ENCODE assay signal across 8 cellular contexts in genomic region chr3:120567370-120568197, GRCh38. TPM values are rescaled to one million over a fixed set of nuclear protein-coding genes. Genes with fewer than 3 reads are reported as not detected.
DNase-seq lines count a peak whose midpoint lies in the region; ATAC-seq, FAIRE-seq and TF ChIP-seq lines count a peak whose summit lies in the region.

No MANE protein-coding gene starts in this region.

- H3K9me3 ChIP-seq in CD8-positive, alpha-beta T cell (ENCODE audit: low read length), result no peaks in the 10 kb centered on the region
- H3K9me3 ChIP-seq in keratinocyte (ENCODE audit: control insufficient read depth, low read depth, low read length), result no peaks in the 10 kb centered on the region
- no peaks in the 10 kb centered on the region for H3K9me3 ChIP-seq in subcutaneous abdominal adipose tissue (ENCODE audit: control insufficient read depth in 5 of 5, low read length in 5 of 5)

- no peak for DNase-seq in CD8-positive, alpha-beta T cell
- DNase-seq in GM23338 (ENCODE audit: low spot score) (peak; percentile 59), NCI-H524 treated with DMSO at 0.1 percent for 48 hours (lab: John Stamatoyannopoulos, UW) (peak; percentile 56), astrocyte of the cerebellum (ENCODE audit: low read depth) (no peak), keratinocyte (ENCODE audit: low read depth, low spot score) (no peak)
- no peak for DNase-seq in effector CD8-positive, alpha-beta T cell (lab: John Stamatoyannopoulos, UW)
- no peak for DNase-seq in activated naive CD4-positive, alpha-beta T cell treated with anti-CD3 and anti-CD28 coated beads, Interleukin-2, amount 10 ng/mL, durations not matched to agents 7 days and 5 days

- no peaks in the 10 kb centered on the region for H3K9me3 Mint-ChIP-seq in CD8-positive, alpha-beta T cell
- H3K9me3 Mint-ChIP-seq in GM23338, result peaks cover 25% of the 10 kb centered on the region
- no peaks in the 10 kb centered on the region for H3K9me3 Mint-ChIP-seq in activated naive CD4-positive, alpha-beta T cell treated with anti-CD3 and anti-CD28 coated beads, Interleukin-2, amount 10 ng/mL, durations not matched to agents 7 days and 5 days

- no peak overlapping the region for H3K27ac Mint-ChIP-seq in CD8-positive, alpha-beta T cell
- peak overlapping the region; percentile 97 for H3K27ac Mint-ChIP-seq in GM23338
- no peak overlapping the region for H3K27ac Mint-ChIP-seq in activated naive CD4-positive, alpha-beta T cell treated with anti-CD3 and anti-CD28 coated beads, Interleukin-2, amount 10 ng/mL, durations not matched to agents 7 days and 5 days

- H3K27me3 ChIP-seq in CD8-positive, alpha-beta T cell (ENCODE audit: insufficient read depth, low read length), result peaks cover 3% of the 10 kb centered on the region
- H3K27me3 ChIP-seq in GM23338 (ENCODE audit: insufficient read depth) (no peaks in the 10 kb centered on the region), keratinocyte (ENCODE audit: control insufficient read depth, extremely low read depth, insufficient read depth, low read length) (no peaks in the 10 kb centered on the region), subcutaneous abdominal adipose tissue (ENCODE audit: control insufficient read depth in 5 of 5, insufficient read depth in 4 of 5, low read length in 5 of 5) (no peaks in the 10 kb centered on the region)

- H3F3A ChIP-seq in GM23338 (replicated peaks; ENCODE audit: low read depth), result no peaks in the 10 kb centered on the region

- H3K4me1 ChIP-seq in CD8-positive, alpha-beta T cell (ENCODE audit: insufficient read depth, low read length), result no peaks in the 10 kb centered on the region
- peaks cover 21% of the 10 kb centered on the region for H3K4me1 ChIP-seq in GM23338 (ENCODE audit: insufficient read depth)
- H3K4me1 ChIP-seq in keratinocyte (ENCODE audit: control insufficient read depth, extremely low read depth, insufficient read depth, low read length), result no peaks in the 10 kb centered on the region
- peaks cover 0 to 21% (median 6%) of the 10 kb centered on the region in 5 donors for H3K4me1 ChIP-seq in subcutaneous abdominal adipose tissue (ENCODE audit: control insufficient read depth in 5 of 5, insufficient read depth in 5 of 5, low read length in 5 of 5)

- H2AFZ ChIP-seq in GM23338, result peak overlapping the region; percentile 77
- H2AFZ ChIP-seq in keratinocyte (ENCODE audit: control insufficient read depth, low read length), result no peak overlapping the region

- peak; percentile 25 for TF ChIP-seq CTCF in CD8-positive, alpha-beta T cell (IDR thresholded peaks at IDR 0.05)
- peak; percentile 39 to 53; a peak in 3 of 4 replicates for TF ChIP-seq CTCF in GM23338 (conservative IDR thresholded peaks at IDR 0.05; ENCODE audit: low read depth in 2 of 2)
- peak; percentile 62 for TF ChIP-seq CTCF in astrocyte of the cerebellum (IDR thresholded peaks at IDR 0.05; ENCODE audit: low read depth, low read length, missing control alignments)
- peak; percentile 29 to 32 (median 30) for TF ChIP-seq CTCF in keratinocyte (optimal IDR thresholded peaks at IDR 0.05 in 1 of 3, IDR thresholded peaks at IDR 0.05 in 1 of 3, conservative IDR thresholded peaks at IDR 0.05 in 1 of 3; ENCODE audit: extremely low read depth in 1 of 3, insufficient read depth in 2 of 3, low read length in 3 of 3)

- dilution Hi-C loops in keratinocyte (cut with MboI; ENCODE audit: extremely low pct_ligation_motif_present, low sequenced_read_pairs), result no loop called here

- POLR2A ChIA-PET in CD8-positive, alpha-beta T cell (lab: Charles Lee), result interaction anchor here (0.7 to 1.3 kb wide), 4 partner anchors 12 to 218 kb away, joined by 3 to 5 read pairs (median 4); partner anchors contain the start of genes LRRC58 and NDUFB4

- peaks cover 11% of the 10 kb centered on the region for H3K27me3 Mint-ChIP-seq in CD8-positive, alpha-beta T cell (ENCODE audit: low read depth)
- H3K27me3 Mint-ChIP-seq in GM23338 (ENCODE audit: insufficient read depth, low read depth, poor library complexity), result peaks cover 7% of the 10 kb centered on the region
- peaks cover 4% of the 10 kb centered on the region for H3K27me3 Mint-ChIP-seq in activated naive CD4-positive, alpha-beta T cell treated with anti-CD3 and anti-CD28 coated beads, Interleukin-2, amount 10 ng/mL, durations not matched to agents 7 days and 5 days

- H3K4me1 Mint-ChIP-seq in CD8-positive, alpha-beta T cell (ENCODE audit: low read depth), result no peaks in the 10 kb centered on the region
- peaks cover 34% of the 10 kb centered on the region for H3K4me1 Mint-ChIP-seq in GM23338
- H3K4me1 Mint-ChIP-seq in activated naive CD4-positive, alpha-beta T cell treated with anti-CD3 and anti-CD28 coated beads, Interleukin-2, amount 10 ng/mL, durations not matched to agents 7 days and 5 days, result no peaks in the 10 kb centered on the region

- H3K9me1 ChIP-seq in keratinocyte (ENCODE audit: control insufficient read depth, extremely low read depth, insufficient read depth, low read length), result no peaks in the 10 kb centered on the region

- H3K4me3 ChIP-seq in CD8-positive, alpha-beta T cell (ENCODE audit: low read depth, low read length), result no peak overlapping the region
- H3K4me3 ChIP-seq in GM23338 (no peak overlapping the region), astrocyte of the cerebellum (ENCODE audit: low read depth, low read length) (no peak overlapping the region), keratinocyte (ENCODE audit: control insufficient read depth in 2 of 3, extremely low read depth in 1 of 3, insufficient read depth in 2 of 3, low read depth in 1 of 3, low read length in 3 of 3) (no peak overlapping the region), subcutaneous abdominal adipose tissue (ENCODE audit: low read depth in 1 of 5, low read length in 5 of 5) (peak overlapping the region in 4 of 5 donors; percentile 2 to 38 (median 36))

- in situ Hi-C loops in astrocyte of the cerebellum (cut with HindIII; ENCODE audit: low sequenced_read_pairs), result no loop called here

- no peaks in the 10 kb centered on the region for H3K9me2 ChIP-seq in GM23338 (ENCODE audit: insufficient read depth)

- H3K9ac ChIP-seq in keratinocyte (ENCODE audit: control insufficient read depth, extremely low read depth, insufficient read depth, low read length) (no peak overlapping the region), subcutaneous abdominal adipose tissue (ENCODE audit: low read length in 5 of 5) (peak overlapping the region in 2 of 5 donors; percentile 44 to 60)

- H3K79me2 ChIP-seq in GM23338 (replicated peaks; ENCODE audit: insufficient read depth) (no peaks in the 10 kb centered on the region), keratinocyte (ENCODE audit: control insufficient read depth, insufficient read depth, low read length) (no peaks in the 10 kb centered on the region)

- H3K27ac ChIP-seq in CD8-positive, alpha-beta T cell (ENCODE audit: low read depth, low read length), result no peak overlapping the region
- H3K27ac ChIP-seq in GM23338 (ENCODE audit: low read depth) (no peak overlapping the region), keratinocyte (ENCODE audit: control insufficient read depth, insufficient read depth, low read length) (no peak overlapping the region), subcutaneous abdominal adipose tissue (ENCODE audit: low read depth, low read length) (no peak overlapping the region)

- no peaks in the 10 kb centered on the region for H3K36me3 Mint-ChIP-seq in CD8-positive, alpha-beta T cell
- peaks cover 20% of the 10 kb centered on the region for H3K36me3 Mint-ChIP-seq in GM23338 (ENCODE audit: low read depth)
- H3K36me3 Mint-ChIP-seq in activated naive CD4-positive, alpha-beta T cell treated with anti-CD3 and anti-CD28 coated beads, Interleukin-2, amount 10 ng/mL, durations not matched to agents 7 days and 5 days, result no peaks in the 10 kb centered on the region

- no peaks in the 10 kb centered on the region for H3K36me3 ChIP-seq in CD8-positive, alpha-beta T cell (ENCODE audit: insufficient read depth, low read length)
- H3K36me3 ChIP-seq in GM23338 (ENCODE audit: insufficient read depth), result no peaks in the 10 kb centered on the region; the same call in 1 of the 2 replicates
- H3K36me3 ChIP-seq in keratinocyte (ENCODE audit: control insufficient read depth in 2 of 2, extremely low read depth in 1 of 2, insufficient read depth in 2 of 2, low read length in 2 of 2), result no peaks in the 10 kb centered on the region
- H3K36me3 ChIP-seq in subcutaneous abdominal adipose tissue (ENCODE audit: control insufficient read depth in 5 of 5, insufficient read depth in 5 of 5, low read length in 5 of 5), result no peaks in the 10 kb centered on the region

- H4K20me1 ChIP-seq in GM23338 (replicated peaks; ENCODE audit: insufficient read depth), result no peaks in the 10 kb centered on the region
- H4K20me1 ChIP-seq in keratinocyte (ENCODE audit: control insufficient read depth, extremely low read depth, insufficient read depth, low read length), result no peaks in the 10 kb centered on the region

- intact Hi-C loops in CD8-positive, alpha-beta T cell (cut with DNase I, micrococcal nuclease), result loop anchor here in 1 of 2 experiments (10.0 kb wide), 1 partner anchor 147 kb away; no protein-coding TSS in a partner anchor

- peak overlapping the region; percentile 54 for H3K4me3 Mint-ChIP-seq in CD8-positive, alpha-beta T cell
- H3K4me3 Mint-ChIP-seq in GM23338, result peak overlapping the region; percentile 42
- H3K4me3 Mint-ChIP-seq in activated naive CD4-positive, alpha-beta T cell treated with anti-CD3 and anti-CD28 coated beads, Interleukin-2, amount 10 ng/mL, durations not matched to agents 7 days and 5 days, result no peak overlapping the region

- peak; percentile 48 for FAIRE-seq in keratinocyte (lab: Jason Lieb, UNC)

- CTCF ChIA-PET in CD8-positive, alpha-beta T cell (lab: Charles Lee), result interaction anchor here (0.5 to 2.2 kb wide), 16 partner anchors 9 to 954 kb away, joined by 3 to 45 read pairs (median 4); partner anchors contain the start of gene NDUFB4
- CTCF ChIA-PET in activated naive CD4-positive, alpha-beta T cell treated with anti-CD3 and anti-CD28 coated beads, Interleukin-2, amount 10 ng/mL, durations not matched to agents 7 days and 5 days (lab: Charles Lee), result interaction anchor here (0.6 to 6.0 kb wide), 9 partner anchors 9 to 740 kb away, joined by 3 to 45 read pairs (median 4); partner anchors contain the start of genes GTF2E1, NDUFB4 and RABL3

- H3K4me2 ChIP-seq in GM23338 (peak overlapping the region; percentile 14), keratinocyte (ENCODE audit: control insufficient read depth, extremely low read depth, insufficient read depth, low read depth, low read length) (no peak overlapping the region)

- ATAC-seq in CD8-positive, alpha-beta T cell, result no peak
- ATAC-seq in GM23338, result peak; percentile 90

RNA-seq across cellular contexts. Expression of gene NDUFB4, which starts 28.6 kb away (rescaled TPM):
- total RNA-seq in CD8-positive, alpha-beta T cell, result 10 to 100 TPM; 63.2 to 71.5 TPM
- total RNA-seq in GM23338 (2014; rRNA removed; shearing (Covaris generic)), result 149 and 199 TPM in 2 replicates
- polyA plus RNA-seq in GM23338 (2016; fragmentation: Nextera tagmentation; extraction: Ambion mirVana) (716 and 796 TPM in 2 replicates), keratinocyte (130 to 215 TPM (median 143 TPM) in 3 replicates)
- polyA plus RNA-seq in keratinocyte (2011; ENCODE audit: low read depth), result 17.6 TPM
- 231 and 237 TPM in 2 replicates for polyA plus RNA-seq in keratinocyte (2011; cell fraction: cytosol; rRNA removed)
- 104 and 117 TPM in 2 replicates for polyA plus RNA-seq in keratinocyte (2011; cell fraction: nucleus; rRNA removed)
- polyA plus RNA-seq in keratinocyte (2012; ENCODE audit: low replicate concordance), result 122 and 192 TPM in 2 replicates
- 66.0 to 123 TPM (median 91.5 TPM) in 3 replicates for polyA minus RNA-seq in keratinocyte
- polyA minus RNA-seq in keratinocyte (2011; cell fraction: cytosol; rRNA and poly(A)+ RNA removed), result 138 TPM
- polyA minus RNA-seq in keratinocyte (2011; cell fraction: nucleus; rRNA and poly(A)+ RNA removed), result 22.6 and 25.9 TPM in 2 replicates

Comparison
In these comparisons a context has a peak if more than half of its experiments do, and no peak if none do; other contexts are left out.
1. DNase-seq: peak in GM23338 (single experiment) and NCI-H524 treated with DMSO at 0.1 percent for 48 hours (single experiment); none in CD8-positive, alpha-beta T cell (0 of 7), astrocyte of the cerebellum (single experiment), keratinocyte (single experiment), effector CD8-positive, alpha-beta T cell (single experiment) and activated naive CD4-positive, alpha-beta T cell treated with anti-CD3 and anti-CD28 coated beads, Interleukin-2, amount 10 ng/mL, durations not matched to agents 7 days and 5 days (single experiment).
2. H3K4me3 ChIP-seq: peak in subcutaneous abdominal adipose tissue (4 of 5); none in CD8-positive, alpha-beta T cell (single experiment), GM23338 (single experiment), astrocyte of the cerebellum (single experiment) and keratinocyte (0 of 3).
3. Peak in every context shown above with its lines, with median percentiles within 50 percentile points of each other: CTCF ChIP-seq.